In the genomic region with DNA sequence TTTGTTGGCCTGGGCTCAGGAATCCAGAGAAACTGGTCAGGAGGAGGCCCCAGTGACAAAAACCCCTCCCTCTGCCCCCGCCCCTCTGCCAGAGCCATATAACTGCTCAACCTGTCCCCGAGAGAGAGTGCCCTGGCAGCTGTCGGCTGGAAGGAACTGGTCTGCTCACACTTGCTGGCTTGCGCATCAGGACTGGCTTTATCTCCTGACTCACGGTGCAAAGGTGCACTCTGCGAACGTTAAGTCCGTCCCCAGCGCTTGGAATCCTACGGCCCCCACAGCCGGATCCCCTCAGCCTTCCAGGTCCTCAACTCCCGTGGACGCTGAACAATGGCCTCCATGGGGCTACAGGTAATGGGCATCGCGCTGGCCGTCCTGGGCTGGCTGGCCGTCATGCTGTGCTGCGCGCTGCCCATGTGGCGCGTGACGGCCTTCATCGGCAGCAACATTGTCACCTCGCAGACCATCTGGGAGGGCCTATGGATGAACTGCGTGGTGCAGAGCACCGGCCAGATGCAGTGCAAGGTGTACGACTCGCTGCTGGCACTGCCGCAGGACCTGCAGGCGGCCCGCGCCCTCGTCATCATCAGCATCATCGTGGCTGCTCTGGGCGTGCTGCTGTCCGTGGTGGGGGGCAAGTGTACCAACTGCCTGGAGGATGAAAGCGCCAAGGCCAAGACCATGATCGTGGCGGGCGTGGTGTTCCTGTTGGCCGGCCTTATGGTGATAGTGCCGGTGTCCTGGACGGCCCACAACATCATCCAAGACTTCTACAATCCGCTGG, we compare ENCODE assay signal across 8 cellular contexts. TPM values are rescaled to one million over a fixed set of nuclear protein-coding genes. Genes with fewer than 3 reads are reported as not detected.
A peak's percentile ranks its signal among the peaks of the same experiment; 100 is the strongest.
DNase-seq lines count a peak whose midpoint lies in the region; ATAC-seq and TF ChIP-seq lines count a peak whose summit lies in the region.

A gene with protein sequence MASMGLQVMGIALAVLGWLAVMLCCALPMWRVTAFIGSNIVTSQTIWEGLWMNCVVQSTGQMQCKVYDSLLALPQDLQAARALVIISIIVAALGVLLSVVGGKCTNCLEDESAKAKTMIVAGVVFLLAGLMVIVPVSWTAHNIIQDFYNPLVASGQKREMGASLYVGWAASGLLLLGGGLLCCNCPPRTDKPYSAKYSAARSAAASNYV (plus strand): TSS at position 125 of the 784 bp plus-strand sequence. CDS start 206 bp downstream, at position 331.

- H3K27ac ChIP-seq in Peyer's patch (peak within 1 kb of the TSS in 3 of 4 donors; percentile 85 to 100 (median 98)), iPS-18a (ENCODE audit: low read length) (peak within 1 kb of the TSS; percentile 42), smooth muscle cell (ENCODE audit: low read depth) (peak within 1 kb of the TSS; percentile 97)

- H3K79me2 ChIP-seq in smooth muscle cell (ENCODE audit: low read depth) = no peaks in the 10 kb centered on the region

- H3K9ac ChIP-seq in iPS-18a (ENCODE audit: low read length) = peak within 1 kb of the TSS; percentile 15
- H3K9ac ChIP-seq in smooth muscle cell (ENCODE audit: low read depth) = peak within 1 kb of the TSS; percentile 92

- no peak for ATAC-seq in HG02970 (IDR thresholded peaks at IDR 0.05; ENCODE audit: low FRiP score, unreplicated experiment)

- CTCF ChIA-PET in GM10248 (lab: Yijun Ruan, JAX) = no interaction called here

- peaks cover 0 to 11% (median 0%) of the 10 kb centered on the region in 3 donors for H3K36me3 ChIP-seq in Peyer's patch
- no peaks in the 10 kb centered on the region for H3K36me3 ChIP-seq in iPS-18a (ENCODE audit: control insufficient read depth, low read depth, low read length)
- H3K36me3 ChIP-seq in smooth muscle cell (ENCODE audit: low read depth) = no peaks in the 10 kb centered on the region

- POLR2A ChIA-PET in GM10248 (lab: Yijun Ruan, JAX) = no interaction called here

- DNase-seq in Peyer's patch (peak in 2 of 3 donors; percentile 94 to 98), smooth muscle cell (lab: John Stamatoyannopoulos, UW; ENCODE audit: unreplicated experiment) (no peak), RPMI8226 (no peak), activated T-cell treated with anti-CD3 and anti-CD28 coated beads for 4 hours (no peak), GM10248 (ENCODE audit: extremely low spot score) (no peak)

- TF ChIP-seq RAD21 in Ishikawa (IDR thresholded peaks at IDR 0.05; ENCODE audit: low read depth) = no peak

- no peak for TF ChIP-seq CTCF in Peyer's patch (IDR thresholded peaks at IDR 0.05)
- no peak for TF ChIP-seq CTCF in smooth muscle cell (IDR thresholded peaks at IDR 0.05; ENCODE audit: borderline replicate concordance, insufficient read depth, poor library complexity, severe bottlenecking)
- no peak for TF ChIP-seq CTCF in GM10248 (IDR thresholded peaks at IDR 0.05; ENCODE audit: control extremely low read depth, extremely low read depth, low read depth, missing control alignments)

- H3K27me3 ChIP-seq in Peyer's patch (no peaks in the 10 kb centered on the region), iPS-18a (ENCODE audit: control insufficient read depth, insufficient read depth, low read length) (no peaks in the 10 kb centered on the region), smooth muscle cell (ENCODE audit: low read depth) (no peaks in the 10 kb centered on the region)

- no peak within 1 kb of the TSS for H2AFZ ChIP-seq in smooth muscle cell (ENCODE audit: low read depth)

- H3K4me2 ChIP-seq in smooth muscle cell = peak within 1 kb of the TSS; percentile 75

- peak within 1 kb of the TSS in 3 of 4 donors; percentile 49 to 87 (median 70) for H3K4me3 ChIP-seq in Peyer's patch
- H3K4me3 ChIP-seq in iPS-18a (ENCODE audit: low read length) = peak within 1 kb of the TSS; percentile 39
- peak within 1 kb of the TSS; percentile 60 for H3K4me3 ChIP-seq in smooth muscle cell

- peak; percentile 99 to 100 for TF ChIP-seq POLR2A in Peyer's patch (IDR thresholded peaks at IDR 0.05)

- peak; percentile 61; the same call in 1 of the 2 replicates for TF ChIP-seq EP300 in Ishikawa (IDR thresholded peaks at IDR 0.05; ENCODE audit: borderline replicate concordance)

- no peaks in the 10 kb centered on the region for H3F3A ChIP-seq in smooth muscle cell (ENCODE audit: low read depth)

- 58% methylated on average over 44 of the region's 44 CpGs for WGBS in smooth muscle cell (ENCODE audit: low lambda C conversion rate)

- peaks cover 4% of the 10 kb centered on the region for H4K20me1 ChIP-seq in smooth muscle cell (ENCODE audit: low read depth)

- H3K9me3 ChIP-seq in Peyer's patch = peaks cover 0 to 3% (median 0%) of the 10 kb centered on the region in 4 donors
- no peaks in the 10 kb centered on the region for H3K9me3 ChIP-seq in iPS-18a (ENCODE audit: control insufficient read depth, low read depth, low read length)
- no peaks in the 10 kb centered on the region for H3K9me3 ChIP-seq in smooth muscle cell (replicated peaks; ENCODE audit: low read depth)

- H3K4me1 ChIP-seq in Peyer's patch (peaks cover 0 to 31% (median 13%) of the 10 kb centered on the region in 4 donors), iPS-18a (ENCODE audit: control insufficient read depth, low read depth, low read length) (peaks cover 58% of the 10 kb centered on the region), smooth muscle cell (ENCODE audit: low read depth) (peaks cover 7% of the 10 kb centered on the region)

TF ChIP-seq in Ishikawa, 13 proteins besides CTCF, POLR2A, EP300 and RAD21:
- TF ChIP-seq YY1 (IDR thresholded peaks at IDR 0.05; ENCODE audit: low read depth) (peak; percentile 71; the same call in 1 of the 2 replicates), ZBTB7A (IDR thresholded peaks at IDR 0.05; ENCODE audit: low read depth) (no peak), FOXM1 (IDR thresholded peaks at IDR 0.05; ENCODE audit: borderline replicate concordance, low read depth) (no peak), NFIC (IDR thresholded peaks at IDR 0.05) (peak; percentile 67), CREB1 (IDR thresholded peaks at IDR 0.05; ENCODE audit: low read depth) (no peak), TAF1 (IDR thresholded peaks at IDR 0.05; ENCODE audit: low read depth) (peak; percentile 71), CEBPB (IDR thresholded peaks at IDR 0.05) (no peak), TEAD4 (IDR thresholded peaks at IDR 0.05) (peak; percentile 71), TCF12 (IDR thresholded peaks at IDR 0.05; ENCODE audit: low read depth) (peak; percentile 79; the same call in 1 of the 2 replicates)
- TF ChIP-seq, protein P1, sequence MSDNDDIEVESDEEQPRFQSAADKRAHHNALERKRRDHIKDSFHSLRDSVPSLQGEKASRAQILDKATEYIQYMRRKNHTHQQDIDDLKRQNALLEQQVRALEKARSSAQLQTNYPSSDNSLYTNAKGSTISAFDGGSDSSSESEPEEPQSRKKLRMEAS (IDR thresholded peaks at IDR 0.05) = peak; percentile 77
- TF ChIP-seq, protein P2, sequence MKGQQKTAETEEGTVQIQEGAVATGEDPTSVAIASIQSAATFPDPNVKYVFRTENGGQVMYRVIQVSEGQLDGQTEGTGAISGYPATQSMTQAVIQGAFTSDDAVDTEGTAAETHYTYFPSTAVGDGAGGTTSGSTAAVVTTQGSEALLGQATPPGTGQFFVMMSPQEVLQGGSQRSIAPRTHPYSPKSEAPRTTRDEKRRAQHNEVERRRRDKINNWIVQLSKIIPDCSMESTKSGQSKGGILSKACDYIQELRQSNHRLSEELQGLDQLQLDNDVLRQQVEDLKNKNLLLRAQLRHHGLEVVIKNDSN (IDR thresholded peaks at IDR 0.05) = 0 out of 2 replicates have a peak, but pooled peaks have one; percentile 4
- TF ChIP-seq, protein P3, sequence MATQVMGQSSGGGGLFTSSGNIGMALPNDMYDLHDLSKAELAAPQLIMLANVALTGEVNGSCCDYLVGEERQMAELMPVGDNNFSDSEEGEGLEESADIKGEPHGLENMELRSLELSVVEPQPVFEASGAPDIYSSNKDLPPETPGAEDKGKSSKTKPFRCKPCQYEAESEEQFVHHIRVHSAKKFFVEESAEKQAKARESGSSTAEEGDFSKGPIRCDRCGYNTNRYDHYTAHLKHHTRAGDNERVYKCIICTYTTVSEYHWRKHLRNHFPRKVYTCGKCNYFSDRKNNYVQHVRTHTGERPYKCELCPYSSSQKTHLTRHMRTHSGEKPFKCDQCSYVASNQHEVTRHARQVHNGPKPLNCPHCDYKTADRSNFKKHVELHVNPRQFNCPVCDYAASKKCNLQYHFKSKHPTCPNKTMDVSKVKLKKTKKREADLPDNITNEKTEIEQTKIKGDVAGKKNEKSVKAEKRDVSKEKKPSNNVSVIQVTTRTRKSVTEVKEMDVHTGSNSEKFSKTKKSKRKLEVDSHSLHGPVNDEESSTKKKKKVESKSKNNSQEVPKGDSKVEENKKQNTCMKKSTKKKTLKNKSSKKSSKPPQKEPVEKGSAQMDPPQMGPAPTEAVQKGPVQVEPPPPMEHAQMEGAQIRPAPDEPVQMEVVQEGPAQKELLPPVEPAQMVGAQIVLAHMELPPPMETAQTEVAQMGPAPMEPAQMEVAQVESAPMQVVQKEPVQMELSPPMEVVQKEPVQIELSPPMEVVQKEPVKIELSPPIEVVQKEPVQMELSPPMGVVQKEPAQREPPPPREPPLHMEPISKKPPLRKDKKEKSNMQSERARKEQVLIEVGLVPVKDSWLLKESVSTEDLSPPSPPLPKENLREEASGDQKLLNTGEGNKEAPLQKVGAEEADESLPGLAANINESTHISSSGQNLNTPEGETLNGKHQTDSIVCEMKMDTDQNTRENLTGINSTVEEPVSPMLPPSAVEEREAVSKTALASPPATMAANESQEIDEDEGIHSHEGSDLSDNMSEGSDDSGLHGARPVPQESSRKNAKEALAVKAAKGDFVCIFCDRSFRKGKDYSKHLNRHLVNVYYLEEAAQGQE (IDR thresholded peaks at IDR 0.05; ENCODE audit: low read depth) = peak; percentile 53

RNA-seq across cellular contexts. Expression of the gene that starts here (rescaled TPM):
- 100 to 1,000 TPM in 3 of 4 donors, 10 to 100 TPM in 1; 83.3 to 551 (median 450) TPM for total RNA-seq in Peyer's patch
- 83.7 and 109 TPM in 2 replicates for total RNA-seq in smooth muscle cell
- polyA plus RNA-seq in smooth muscle cell = 63.5 and 429 TPM in 2 replicates

Comparison
In these comparisons a context has a peak if more than half of its experiments do, and no peak if none do; other contexts are left out.
1. DNase-seq: peak in Peyer's patch (2 of 3); none in smooth muscle cell (single experiment), RPMI8226 (single experiment), activated T-cell treated with anti-CD3 and anti-CD28 coated beads for 4 hours (single experiment) and GM10248 (single experiment).
2. H3K27ac ChIP-seq: peak in every context shown above with its lines; median percentile 98 in Peyer's patch; 97 in smooth muscle cell; 42 in iPS-18a.
3. Peak in every context shown above with its lines, with median percentiles within 50 percentile points of each other: H3K4me3 ChIP-seq.